1 cellular context compared by ENCODE assay signal in genomic region chr12:118358607-118359540, GRCh38.
TF ChIP-seq lines count a peak whose summit lies in the region.

No MANE protein-coding gene starts in this region.

TF ChIP-seq in K562, 482 proteins besides CTCF, POLR2A, EP300 and RAD21 (continued from another document):
- TF ChIP-seq FOXK2 (conservative IDR thresholded peaks at IDR 0.05 in 1 of 2, IDR thresholded peaks at IDR 0.05 in 1 of 2; ENCODE audit: low read depth in 2 of 2) = peak in 1 of 2 experiments; percentile 67; a peak in 2 of 4 replicates
- TF ChIP-seq RAD51 (IDR thresholded peaks at IDR 0.05; ENCODE audit: borderline replicate concordance, low read depth) = no peak
- peak; percentile 28 for TF ChIP-seq TBP (optimal IDR thresholded peaks at IDR 0.05; ENCODE audit: low read depth, low read length)
- peak; percentile 82 for TF ChIP-seq NR2C1 (IDR thresholded peaks at IDR 0.05)
- TF ChIP-seq NR2C1 (tag; IDR thresholded peaks at IDR 0.05) = peak; percentile 91
- no peak for TF ChIP-seq RBM39 (optimal IDR thresholded peaks at IDR 0.05; ENCODE audit: low read depth, low read length)
- TF ChIP-seq ZNF592 (IDR thresholded peaks at IDR 0.05) = peak; percentile 35
- no peak for TF ChIP-seq HLTF (IDR thresholded peaks at IDR 0.05)
- TF ChIP-seq ARID3A (IDR thresholded peaks at IDR 0.05; ENCODE audit: borderline replicate concordance, low read depth, low read length) = peak; percentile 16; the same call in 1 of the 2 replicates
- peak in 1 of 2 experiments; percentile 46; a peak in 1 of 4 replicates for TF ChIP-seq MAZ (CRISPR knock-in tag; conservative IDR thresholded peaks at IDR 0.05 in 1 of 2, IDR thresholded peaks at IDR 0.05 in 1 of 2)
- TF ChIP-seq POLR2H (tag; IDR thresholded peaks at IDR 0.05; ENCODE audit: low read depth) = peak; percentile 46; the same call in 1 of the 2 replicates
- peak; percentile 31; the same call in 1 of the 2 replicates for TF ChIP-seq ELF1 (tag; IDR thresholded peaks at IDR 0.05)
- TF ChIP-seq ZBTB40 (IDR thresholded peaks at IDR 0.05) = peak; percentile 61
- TF ChIP-seq ZBTB40 (CRISPR knock-in tag; IDR thresholded peaks at IDR 0.05) = no peak
- TF ChIP-seq MLLT1 (IDR thresholded peaks at IDR 0.05) = peak in 1 of 2 experiments; percentile 24; a peak in 1 of 4 replicates
- TF ChIP-seq GABPA (tag; conservative IDR thresholded peaks at IDR 0.05; ENCODE audit: low read depth) = peak; percentile 84
- TF ChIP-seq ETV1 (tag; conservative IDR thresholded peaks at IDR 0.05; ENCODE audit: low read depth) = 0 out of 2 replicates have a peak, but pooled peaks have one; percentile 11
- no peak for TF ChIP-seq PHF21A (IDR thresholded peaks at IDR 0.05; ENCODE audit: borderline replicate concordance, low read depth)
- no peak for TF ChIP-seq NFRKB (IDR thresholded peaks at IDR 0.05; ENCODE audit: low read depth)
- TF ChIP-seq MTA2 (IDR thresholded peaks at IDR 0.05; ENCODE audit: low read depth) = 0 out of 2 replicates have a peak, but pooled peaks have one; percentile 2
- TF ChIP-seq TAF9B (IDR thresholded peaks at IDR 0.05; ENCODE audit: partially characterized antibody) = peak; percentile 45
- TF ChIP-seq L3MBTL2 (IDR thresholded peaks at IDR 0.05) = 0 out of 2 replicates have a peak, but pooled peaks have one; percentile 15
- TF ChIP-seq CXXC5 (CRISPR knock-in tag; IDR thresholded peaks at IDR 0.05) = peak; percentile 19; the same call in 1 of the 2 replicates
- no peak for TF ChIP-seq NR2C2 (CRISPR knock-in tag; IDR thresholded peaks at IDR 0.05)
- TF ChIP-seq NR2C2 (tag; IDR thresholded peaks at IDR 0.05) = peak; percentile 95
- TF ChIP-seq ZNF175 (CRISPR knock-in tag; IDR thresholded peaks at IDR 0.05; ENCODE audit: low read depth) = 0 out of 2 replicates have a peak, but pooled peaks have one; percentile 30
- TF ChIP-seq BMI1 (IDR thresholded peaks at IDR 0.05; ENCODE audit: low read length) = no peak
- TF ChIP-seq SMAD3 (CRISPR knock-in tag; conservative IDR thresholded peaks at IDR 0.05) = no peak
